In the genomic region with DNA sequence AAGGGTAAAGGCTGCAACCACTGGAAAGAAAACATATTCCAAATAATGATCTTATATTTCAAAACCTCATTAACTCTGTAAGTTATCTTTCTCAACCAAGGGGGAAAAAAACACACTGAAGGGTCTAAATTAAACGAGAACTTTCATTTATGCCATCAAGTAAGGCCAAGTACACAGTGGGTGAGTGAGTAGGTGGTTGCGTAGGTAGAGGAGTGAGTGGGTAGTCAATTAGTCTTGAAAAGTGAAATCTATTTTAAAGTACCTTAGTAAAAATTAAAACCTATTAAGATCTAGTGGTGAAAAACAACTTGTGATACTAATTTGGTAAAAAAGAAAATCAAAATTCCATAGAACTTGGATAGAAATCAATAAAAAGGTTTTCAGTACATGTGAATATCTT, we compare ENCODE assay signal across 26 cellular contexts. TPM values are rescaled to one million over a fixed set of nuclear protein-coding genes. Genes with fewer than 3 reads are reported as not detected.
DNase-seq lines count a peak whose midpoint lies in the region; ATAC-seq and TF ChIP-seq lines count a peak whose summit lies in the region.
"Had no signal": no experiment of that assay in that cellular context is flagged by ENCODE, and none has a peak within 500 bp of the region (broad histone marks: within the 10 kb centered on the region; RNA-seq: fewer than 3 reads in every experiment).

No MANE protein-coding gene starts in this region.

- 100% methylated on average over 1 of the region's 2 CpGs; no CpG with 5 or more reads in 1 of the 2 experiments for WGBS in endodermal cell (ENCODE audit: insufficient coverage in 1 of 2, insufficient read length in 1 of 2), 2 experiments

- intact Hi-C loops in activated CD4-positive, alpha-beta memory T cell treated with anti-CD3 and anti-CD28 coated beads for 36 hours (cut with micrococcal nuclease), result loop anchor here (1.0 to 10.0 kb wide), 9 partner anchors 13 to 588 kb away; a partner anchor contains a TSS

- no peaks in the 10 kb centered on the region for H3K27me3 Mint-ChIP-seq in stimulated activated naive CD8-positive, alpha-beta T cell treated with anti-CD3 and anti-CD28 coated beads, Interleukin-15, Interleukin-2, amounts not matched to agents 100 ng/mL and 50 ng/mL, for 24 hours
- no peaks in the 10 kb centered on the region for H3K27me3 Mint-ChIP-seq in activated CD4-positive, alpha-beta memory T cell treated with anti-CD3 and anti-CD28 coated beads for 36 hours
- H3K27me3 Mint-ChIP-seq in endodermal cell (ENCODE audit: insufficient read depth), result no peaks in the 10 kb centered on the region
- H3K27me3 Mint-ChIP-seq: stimulated activated memory B cell treated with anti-CD40 and anti-IgM and Interleukin-4, amounts not matched to agents 10 μg/mL and 1 μg/mL and 100 μg/mL, for 72 hours had no signal

- H3K9me3 ChIP-seq in endodermal cell (ENCODE audit: control insufficient read depth, low read length), result no peaks in the 10 kb centered on the region
- H3K9me3 ChIP-seq: Peyer's patch, tibial artery had no signal

- H3K27me3 ChIP-seq in endodermal cell (ENCODE audit: control insufficient read depth, insufficient read depth, low read length, poor library complexity, severe bottlenecking), result no peaks in the 10 kb centered on the region
- H3K27me3 ChIP-seq: Peyer's patch, tibial artery had no signal

- H3K4me3 ChIP-seq in endodermal cell (ENCODE audit: low read length), result peak overlapping the region; percentile 96
- H3K4me3 ChIP-seq: Peyer's patch, tibial artery had no signal

- H3K9me3 Mint-ChIP-seq in stimulated activated naive CD8-positive, alpha-beta T cell treated with anti-CD3 and anti-CD28 coated beads, Interleukin-15, Interleukin-2, amounts not matched to agents 100 ng/mL and 50 ng/mL, for 24 hours, result no peaks in the 10 kb centered on the region
- H3K9me3 Mint-ChIP-seq in activated CD4-positive, alpha-beta memory T cell treated with anti-CD3 and anti-CD28 coated beads for 36 hours, result no peaks in the 10 kb centered on the region
- peaks cover 45% of the 10 kb centered on the region for H3K9me3 Mint-ChIP-seq in endodermal cell
- H3K9me3 Mint-ChIP-seq: nephron; stimulated activated memory B cell treated with anti-CD40 and anti-IgM and Interleukin-4, amounts not matched to agents 10 μg/mL and 1 μg/mL and 100 μg/mL, for 72 hours; T-helper 2 cell treated with Interferon-gamma antibody and Interleukin-4, amounts not matched to agents 5 μg/mL and 100 μg/mL, for 36 hours had no signal

- ATAC-seq in stimulated activated naive CD8-positive, alpha-beta T cell treated with anti-CD3 and anti-CD28 coated beads, Interleukin-15, Interleukin-2, amounts not matched to agents 100 U/mL and 50 U/mL, for 24 hours, result no peak
- ATAC-seq in GM18517 (IDR thresholded peaks at IDR 0.05; ENCODE audit: unreplicated experiment), result no peak
- ATAC-seq: esophagus mucosa; left colon; stimulated activated memory B cell treated with anti-CD40 and anti-IgM and Interleukin-4, amounts not matched to agents 10 μg/mL and 1 μg/mL and 100 μg/mL, for 72 hours had no signal

- H3K36me3 ChIP-seq in endodermal cell (ENCODE audit: control insufficient read depth, insufficient read depth, low read length), result no peaks in the 10 kb centered on the region
- H3K36me3 ChIP-seq: Peyer's patch, tibial artery had no signal

- CTCF ChIA-PET in activated CD4-positive, alpha-beta memory T cell treated with anti-CD3 and anti-CD28 coated beads for 36 hours (lab: Charles Lee), result no interaction called here

- no peak overlapping the region for H3K27ac ChIP-seq in endodermal cell (ENCODE audit: low read depth, low read length)
- H3K27ac ChIP-seq: Peyer's patch, tibial artery had no signal

- no peak for TF ChIP-seq CTCF in endodermal cell (conservative IDR thresholded peaks at IDR 0.05)

- H3K36me3 Mint-ChIP-seq in stimulated activated naive CD8-positive, alpha-beta T cell treated with anti-CD3 and anti-CD28 coated beads, Interleukin-15, Interleukin-2, amounts not matched to agents 100 ng/mL and 50 ng/mL, for 24 hours (ENCODE audit: low read depth), result no peaks in the 10 kb centered on the region
- no peaks in the 10 kb centered on the region for H3K36me3 Mint-ChIP-seq in activated CD4-positive, alpha-beta memory T cell treated with anti-CD3 and anti-CD28 coated beads for 36 hours
- no peaks in the 10 kb centered on the region for H3K36me3 Mint-ChIP-seq in endodermal cell (ENCODE audit: low read depth)

- POLR2A ChIA-PET in activated CD4-positive, alpha-beta memory T cell treated with anti-CD3 and anti-CD28 coated beads for 36 hours (lab: Charles Lee), result interaction anchor here (1.6 kb wide), 1 partner anchor 13 kb away, joined by 8 read pairs; no protein-coding TSS in a partner anchor

- H3K4me1 ChIP-seq in endodermal cell (ENCODE audit: control insufficient read depth, insufficient read depth, low read length), result no peaks in the 10 kb centered on the region
- H3K4me1 ChIP-seq: Peyer's patch had no signal

- peak overlapping the region; percentile 28 for H3K27ac Mint-ChIP-seq in stimulated activated naive CD8-positive, alpha-beta T cell treated with anti-CD3 and anti-CD28 coated beads, Interleukin-15, Interleukin-2, amounts not matched to agents 100 ng/mL and 50 ng/mL, for 24 hours
- H3K27ac Mint-ChIP-seq in activated CD4-positive, alpha-beta memory T cell treated with anti-CD3 and anti-CD28 coated beads for 36 hours, result peak overlapping the region; percentile 74
- no peak overlapping the region for H3K27ac Mint-ChIP-seq in endodermal cell
- H3K27ac Mint-ChIP-seq: CD14-positive monocyte; H9; nephron; stimulated activated memory B cell treated with anti-CD40 and anti-IgM and Interleukin-4, amounts not matched to agents 10 μg/mL and 1 μg/mL and 100 μg/mL, for 72 hours; T-helper 2 cell treated with Interferon-gamma antibody and Interleukin-4, amounts not matched to agents 5 μg/mL and 100 μg/mL, for 36 hours had no signal

- H3K4me3 Mint-ChIP-seq in stimulated activated naive CD8-positive, alpha-beta T cell treated with anti-CD3 and anti-CD28 coated beads, Interleukin-15, Interleukin-2, amounts not matched to agents 100 ng/mL and 50 ng/mL, for 24 hours, result peak overlapping the region; percentile 63
- H3K4me3 Mint-ChIP-seq in activated CD4-positive, alpha-beta memory T cell treated with anti-CD3 and anti-CD28 coated beads for 36 hours, result peak overlapping the region; percentile 39
- H3K4me3 Mint-ChIP-seq in endodermal cell, result no peak overlapping the region
- H3K4me3 Mint-ChIP-seq: CD14-positive monocyte; stimulated activated memory B cell treated with anti-CD40 and anti-IgM and Interleukin-4, amounts not matched to agents 10 μg/mL and 1 μg/mL and 100 μg/mL, for 72 hours had no signal

- DNase-seq in stimulated activated naive CD8-positive, alpha-beta T cell treated with anti-CD3 and anti-CD28 coated beads, Interleukin-15, Interleukin-2, amounts not matched to agents 100 U/mL and 50 U/mL, for 24 hours, result no peak
- DNase-seq in activated CD4-positive, alpha-beta memory T cell treated with anti-CD3 and anti-CD28 coated beads for 36 hours, result no peak
- no peak for DNase-seq in endodermal cell
- no peak for DNase-seq in NCI-H1105 (lab: John Stamatoyannopoulos, UW)
- no peak for DNase-seq in epidermal melanocyte (ENCODE audit: insufficient read length, low spot score)
- DNase-seq in NCI-H1436 (lab: John Stamatoyannopoulos, UW), result no peak
- DNase-seq: activated effector memory CD4-positive, alpha-beta T cell treated with Interleukin-2 at 50 U/mL for 16 hours; anterior cingulate cortex; DMS53; H9; KBM-7; left colon; MV-4-11; NCI-H1930; NCI-H226; NCI-H82; Peyer's patch; posterior cingulate gyrus; tibial artery had no signal

- no peak overlapping the region for H3K9ac ChIP-seq in endodermal cell (ENCODE audit: extremely low read depth, low read length, poor library complexity, severe bottlenecking)

- peaks cover 56% of the 10 kb centered on the region for H3K4me1 Mint-ChIP-seq in stimulated activated naive CD8-positive, alpha-beta T cell treated with anti-CD3 and anti-CD28 coated beads, Interleukin-15, Interleukin-2, amounts not matched to agents 100 ng/mL and 50 ng/mL, for 24 hours (ENCODE audit: low read depth)
- peaks cover 44% of the 10 kb centered on the region for H3K4me1 Mint-ChIP-seq in activated CD4-positive, alpha-beta memory T cell treated with anti-CD3 and anti-CD28 coated beads for 36 hours (ENCODE audit: low read depth)
- peaks cover 9% of the 10 kb centered on the region for H3K4me1 Mint-ChIP-seq in endodermal cell

RNA-seq across cellular contexts. Expression of a gene that starts 3.5 kb away (rescaled TPM):
- total RNA-seq in activated CD4-positive, alpha-beta memory T cell treated with anti-CD3 and anti-CD28 coated beads for 36 hours, result 10 to 100 TPM; 27.0 to 27.8 TPM
- total RNA-seq in endodermal cell, result 10 to 100 TPM; 79.1 to 87.1 TPM
- polyA plus RNA-seq in endodermal cell (2013, experiment 1 of 2), result 46.8 TPM
- 45.0 TPM for polyA plus RNA-seq in endodermal cell (2013, experiment 2 of 2)
